Comparison of ENCODE assay signal across 8 cellular contexts in genomic region chr16:79600636-79601091, GRCh38. TPM values are rescaled to one million over a fixed set of nuclear protein-coding genes. Genes with fewer than 3 reads are reported as not detected.
DNase-seq lines count a peak whose midpoint lies in the region; FAIRE-seq and TF ChIP-seq lines count a peak whose summit lies in the region.

Gene MAF, minus strand, starts transcription at chr16:79600737. Its CDS starts 835 bp downstream, at chr16:79599902.

- H3K9me3 ChIP-seq in Loucy (ENCODE audit: insufficient read depth, low read depth, low read length): no peaks in the 10 kb centered on the region
- H3K9me3 ChIP-seq in adipocyte (ENCODE audit: control insufficient read depth, low read length): no peaks in the 10 kb centered on the region

- peak within 1 kb of the TSS; percentile 83 for H2AFZ ChIP-seq in Loucy (ENCODE audit: low read length)

- H3K9me2 ChIP-seq in Loucy (replicated peaks; ENCODE audit: low read depth, low read length): no peaks in the 10 kb centered on the region

- FAIRE-seq in GM12892 (lab: Jason Lieb, UNC): no peak

- TF ChIP-seq POLR2A in GM12892 (IDR thresholded peaks at IDR 0.05; ENCODE audit: low read depth, low read length): no peak

- H3K9ac ChIP-seq in Loucy (ENCODE audit: low read depth, low read length, poor library complexity, severe bottlenecking) (peak within 1 kb of the TSS; percentile 46), adipocyte (ENCODE audit: low read length) (peak within 1 kb of the TSS; percentile 96)

- intact Hi-C loops in T-helper 1 cell treated with Interleukin-12 subunit alpha and Interleukin-12 subunit beta and Interleukin-4 antibody, amounts not matched to agents 30 ng/mL and 1 ng/mL, for 36 hours (cut with micrococcal nuclease): loop anchor here (1.0 to 5.0 kb wide), 17 partner anchors 28 to 1501 kb away; partner anchors contain the start of genes C16orf46, CENPN, DYNLRB2 and WWOX
- intact Hi-C loops in head of caudate nucleus (cut with DNase I): loop anchor here (5.0 to 10.0 kb wide), 4 partner anchors 268 to 1506 kb away; partner anchors contain the start of gene WWOX

- TF ChIP-seq CTCF in Loucy (conservative IDR thresholded peaks at IDR 0.05; ENCODE audit: low read length): no peak

- no peaks in the 10 kb centered on the region for H3K27me3 ChIP-seq in Loucy (ENCODE audit: insufficient read depth, low read length, poor library complexity, severe bottlenecking)
- H3K27me3 ChIP-seq in adipocyte (replicated peaks; ENCODE audit: control insufficient read depth, insufficient read depth, low read length): no peaks in the 10 kb centered on the region

- H3F3A ChIP-seq in Loucy (ENCODE audit: low read depth): 0 out of 2 replicates have a peak, but pooled peaks cover 3% of the 10 kb centered on the region

- peak within 1 kb of the TSS; percentile 90 for H3K4me2 ChIP-seq in Loucy (ENCODE audit: low read depth, low read length, poor library complexity, severe bottlenecking)

- H4K20me1 ChIP-seq in Loucy (ENCODE audit: insufficient read depth, low read length, poor library complexity, severe bottlenecking): no peaks in the 10 kb centered on the region

- H3K36me3 ChIP-seq in Loucy (ENCODE audit: insufficient read depth, low read length): no peaks in the 10 kb centered on the region
- H3K36me3 ChIP-seq in adipocyte (ENCODE audit: control insufficient read depth, insufficient read depth, low read length, severe bottlenecking): no peaks in the 10 kb centered on the region

- H3K79me2 ChIP-seq in Loucy (ENCODE audit: insufficient read depth, low read length): no peaks in the 10 kb centered on the region

- H3K4me3 ChIP-seq in Loucy (ENCODE audit: low read length, poor library complexity, severe bottlenecking): peak within 1 kb of the TSS; percentile 85
- peak within 1 kb of the TSS; percentile 96 for H3K4me3 ChIP-seq in adipocyte (ENCODE audit: low read length)

- peak; percentile 75 for DNase-seq in GM03348 (ENCODE audit: low spot score)
- DNase-seq in adipocyte (ENCODE audit: low read depth): peak; percentile 76
- peak; percentile 79 to 97 (median 90) for DNase-seq in head of caudate nucleus
- DNase-seq in nucleus accumbens (lab: John Stamatoyannopoulos, UW): peak; percentile 34 to 95 (median 78)
- DNase-seq in stromal cell of bone marrow (ENCODE audit: low read depth): peak; percentile 95
- DNase-seq in GM12892 (ENCODE audit: insufficient read length): no peak

- H3K4me1 ChIP-seq in Loucy (ENCODE audit: insufficient read depth, low read length, poor library complexity, severe bottlenecking) (peaks cover 26% of the 10 kb centered on the region), adipocyte (ENCODE audit: control insufficient read depth, insufficient read depth, low read length) (peaks cover 14% of the 10 kb centered on the region)

RNA-seq across cellular contexts. Expression of gene MAF, which starts in this region (rescaled TPM):
- 67.6 and 70.6 TPM in 2 replicates for total RNA-seq in T-helper 1 cell treated with Interleukin-12 subunit alpha and Interleukin-12 subunit beta and Interleukin-4 antibody, amounts not matched to agents 30 ng/mL and 1 ng/mL, for 36 hours
- polyA plus RNA-seq in GM12892 (2012; ENCODE audit: missing spikeins): not detected
